In genomic region chr5:108193021-108193795, GRCh38 we compare ENCODE assay signal across 11 cellular contexts.
DNase-seq lines count a peak whose midpoint lies in the region; ATAC-seq and TF ChIP-seq lines count a peak whose summit lies in the region.
"Had no signal": no experiment of that assay in that cellular context is flagged by ENCODE, and none has a peak within 500 bp of the region (broad histone marks: within the 10 kb centered on the region; RNA-seq: fewer than 3 reads in every experiment).

No MANE protein-coding gene starts in this region.

- DNase-seq in AG20443 (ENCODE audit: low spot score) (peak; percentile 81), astrocyte of the spinal cord (ENCODE audit: low read depth, low spot score) (peak; percentile 82), mesenchymal stem cell (peak; percentile 49), HPDE6-E6E7 (ENCODE audit: extremely low spot score) (no peak)
- no peak for DNase-seq in stimulated activated CD4-positive, alpha-beta T cell treated with anti-CD3 and anti-CD28 coated beads, Interleukin-4, amount 100 ng/mL, for 4 hours
- DNase-seq: NCI-H510A, SHP77 treated with DMSO at 0.1 percent for 48 hours had no signal

- in situ Hi-C loops in astrocyte of the spinal cord (cut with HindIII; ENCODE audit: low sequenced_read_pairs), result no loop called here

- no peaks in the 10 kb centered on the region for H3K4me1 ChIP-seq in mesenchymal stem cell (ENCODE audit: control insufficient read depth, insufficient read depth, low read depth, low read length)

- H3K18ac ChIP-seq in mesenchymal stem cell (ENCODE audit: low read depth in 1 of 2, low read length in 2 of 2), result no peak overlapping the region

- no peak overlapping the region for H3K23ac ChIP-seq in mesenchymal stem cell (ENCODE audit: low read length in 2 of 2)

- no peak overlapping the region for H4K91ac ChIP-seq in mesenchymal stem cell (ENCODE audit: low read length)

- no peak for ATAC-seq in GM19455 (IDR thresholded peaks at IDR 0.05; ENCODE audit: unreplicated experiment)
- no peak for ATAC-seq in GM19395 (IDR thresholded peaks at IDR 0.05; ENCODE audit: unreplicated experiment)

- H3K27ac ChIP-seq in mesenchymal stem cell (ENCODE audit: low read length, poor library complexity, severe bottlenecking), result no peak overlapping the region
- H3K27ac ChIP-seq: C4-2B had no signal

- H2AK5ac ChIP-seq in mesenchymal stem cell (ENCODE audit: low read length, severe bottlenecking), result no peak overlapping the region

- no peaks in the 10 kb centered on the region for H3K79me1 ChIP-seq in mesenchymal stem cell (replicated peaks; ENCODE audit: low read length, poor library complexity, severe bottlenecking)

- H3K4me2 ChIP-seq in mesenchymal stem cell (ENCODE audit: low read length, poor library complexity, severe bottlenecking), result no peak overlapping the region

- H2BK120ac ChIP-seq in mesenchymal stem cell (ENCODE audit: low read depth, low read length), result no peak overlapping the region

- H2BK15ac ChIP-seq in mesenchymal stem cell (ENCODE audit: low read depth, poor library complexity, severe bottlenecking), result no peak overlapping the region

- H4K8ac ChIP-seq in mesenchymal stem cell (ENCODE audit: low read length), result no peak overlapping the region

- no peak for TF ChIP-seq RAD21 in Ishikawa (IDR thresholded peaks at IDR 0.05; ENCODE audit: low read depth)

- no peaks in the 10 kb centered on the region for H3K9me3 ChIP-seq in mesenchymal stem cell (ENCODE audit: control insufficient read depth, low read length)

- no peak overlapping the region for H2AFZ ChIP-seq in mesenchymal stem cell (ENCODE audit: low read depth, low read length)

- no peak for TF ChIP-seq EP300 in Ishikawa (IDR thresholded peaks at IDR 0.05; ENCODE audit: borderline replicate concordance)

- no peak for TF ChIP-seq CTCF in astrocyte of the spinal cord (IDR thresholded peaks at IDR 0.05; ENCODE audit: low read depth, low read length)

- no peak overlapping the region for H3K9ac ChIP-seq in mesenchymal stem cell (ENCODE audit: low read length)

- peaks cover 0 to 3% of the 10 kb centered on the region in 2 experiments for H3K36me3 ChIP-seq in mesenchymal stem cell (ENCODE audit: control insufficient read depth in 1 of 2, insufficient read depth in 2 of 2, low read depth in 1 of 2, low read length in 2 of 2)

- no peak overlapping the region for H2BK5ac ChIP-seq in mesenchymal stem cell (ENCODE audit: low read depth, low read length, poor library complexity, severe bottlenecking)

- H3K4ac ChIP-seq in mesenchymal stem cell (ENCODE audit: low read depth in 1 of 2, low read length in 2 of 2), result no peak overlapping the region

- H3K14ac ChIP-seq in mesenchymal stem cell (ENCODE audit: low read length in 2 of 2), result no peak overlapping the region

- no peak overlapping the region for H3K4me3 ChIP-seq in astrocyte of the spinal cord (ENCODE audit: low read depth, low read length)
- no peak overlapping the region for H3K4me3 ChIP-seq in mesenchymal stem cell (ENCODE audit: insufficient read depth in 1 of 2, low read depth in 1 of 2, low read length in 2 of 2)

- H3K27me3 ChIP-seq in mesenchymal stem cell (ENCODE audit: control insufficient read depth in 1 of 2, insufficient read depth in 1 of 2, low read length in 2 of 2), result no peaks in the 10 kb centered on the region

- WGBS in mesenchymal stem cell, result 79% methylated on average over 2 of the region's 2 CpGs

- H2BK12ac ChIP-seq in mesenchymal stem cell (ENCODE audit: low read length in 2 of 2), result no peak overlapping the region

TF ChIP-seq in Ishikawa, 13 proteins besides CTCF, POLR2A, EP300 and RAD21:
- TF ChIP-seq TEAD4 (IDR thresholded peaks at IDR 0.05), result peak; percentile 29; the same call in 1 of the 2 replicates
- no peak for TF ChIP-seq NFIC (IDR thresholded peaks at IDR 0.05)

Comparison
In these comparisons a context has a peak if more than half of its experiments do, and no peak if none do; other contexts are left out.
1. DNase-seq: peak in AG20443 (single experiment), astrocyte of the spinal cord (single experiment) and mesenchymal stem cell (single experiment); none in HPDE6-E6E7 (single experiment) and stimulated activated CD4-positive, alpha-beta T cell treated with anti-CD3 and anti-CD28 coated beads, Interleukin-4, amount 100 ng/mL, for 4 hours (0 of 2).